ENCODE assay signal across 8 cellular contexts in the genomic region with DNA sequence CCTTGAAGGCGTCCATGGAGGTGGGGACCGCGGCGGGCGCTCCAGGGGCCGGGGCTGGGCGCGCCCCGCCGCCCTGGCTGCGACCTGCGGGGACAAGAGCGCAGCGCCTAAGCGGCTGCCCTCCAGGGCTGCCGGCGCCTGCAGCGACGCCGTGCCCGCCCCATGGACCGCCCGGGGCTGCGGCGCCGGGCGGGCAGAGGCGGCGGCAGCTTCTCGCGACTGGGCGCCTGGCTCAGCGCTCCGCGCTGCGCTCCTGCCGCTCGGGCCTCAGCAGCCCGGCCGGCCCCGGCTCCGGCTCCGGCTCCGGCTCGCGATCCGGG. TPM values are rescaled to one million over a fixed set of nuclear protein-coding genes. Genes with fewer than 3 reads are reported as not detected.
A peak's percentile ranks its signal among the peaks of the same experiment; 100 is the strongest.
DNase-seq lines count a peak whose midpoint lies in the region; ATAC-seq and TF ChIP-seq lines count a peak whose summit lies in the region.

No MANE protein-coding gene starts in this region.

- peak; percentile 37 for DNase-seq in GM12865 (ENCODE audit: low read depth)
- no peak for DNase-seq in PC-3
- DNase-seq in fibroblast of villous mesenchyme (ENCODE audit: low read depth) = no peak
- DNase-seq in NCI-H1436 treated with DMSO at 0.1 percent for 48 hours (lab: John Stamatoyannopoulos, UW) = no peak
- DNase-seq in activated CD4-positive, alpha-beta T cell treated with anti-CD3 and anti-CD28 coated beads, Interleukin-2, amount 50 U/mL, for 1 hour = no peak

- peak overlapping the region; percentile 50; the same call in 1 of the 2 replicates for H3K4me3 ChIP-seq in GM12865 (ENCODE audit: low read depth, low read length)
- H3K4me3 ChIP-seq in PC-3 (ENCODE audit: low read length) = peak overlapping the region; percentile 99
- H3K4me3 ChIP-seq in fibroblast of villous mesenchyme (ENCODE audit: low read depth, low read length) = peak overlapping the region; percentile 88
- peak overlapping the region; percentile 67 for H3K4me3 ChIP-seq in skeletal muscle satellite cell (ENCODE audit: low read length)

- peak; percentile 30 for ATAC-seq in PC-3
- ATAC-seq in HG02610 (IDR thresholded peaks at IDR 0.05; ENCODE audit: unreplicated experiment) = no peak
- no peak for ATAC-seq in HG02973 (IDR thresholded peaks at IDR 0.05; ENCODE audit: unreplicated experiment)

- peak overlapping the region; percentile 78 for H2AFZ ChIP-seq in PC-3 (ENCODE audit: low read length)

- TF ChIP-seq CTCF in GM12865 (IDR thresholded peaks at IDR 0.05; ENCODE audit: insufficient read depth, low read depth, low read length, missing control alignments) (no peak), PC-3 (conservative IDR thresholded peaks at IDR 0.05; ENCODE audit: low read depth, low read length) (no peak), fibroblast of villous mesenchyme (IDR thresholded peaks at IDR 0.05; ENCODE audit: insufficient read depth, low read depth, low read length) (no peak)

- peaks cover 13% of the 10 kb centered on the region for H3K4me1 ChIP-seq in PC-3 (ENCODE audit: insufficient read depth, low read length)
- peaks cover 2% of the 10 kb centered on the region for H3K4me1 ChIP-seq in skeletal muscle satellite cell (ENCODE audit: control insufficient read depth, insufficient read depth, low read length)

- H3K9me3 ChIP-seq in PC-3 (ENCODE audit: low read length) (no peaks in the 10 kb centered on the region), skeletal muscle satellite cell (replicated peaks; ENCODE audit: low read length) (peaks cover 2% of the 10 kb centered on the region)

- H3K36me3 ChIP-seq in PC-3 (ENCODE audit: low read depth, low read length) (no peaks in the 10 kb centered on the region), skeletal muscle satellite cell (ENCODE audit: insufficient read depth, low read length) (no peaks in the 10 kb centered on the region)

- no TSS peak for BruUV-seq in PC-3 (replicated peaks; lab: Mats Ljungman, UMichigan)

- H3K27me3 ChIP-seq in PC-3 (ENCODE audit: low read length) (no peaks in the 10 kb centered on the region), skeletal muscle satellite cell (ENCODE audit: control insufficient read depth, insufficient read depth, low read length) (peaks cover 71% of the 10 kb centered on the region)

- POLR2A ChIA-PET in PC-3 (lab: Charles Lee; ENCODE audit: unreplicated experiment) = no interaction called here

- H3K27ac ChIP-seq in PC-3 (ENCODE audit: low read length) = peak overlapping the region; percentile 30

- CTCF ChIA-PET in PC-3 (lab: Charles Lee) = no interaction called here

- H4K20me1 ChIP-seq in PC-3 (ENCODE audit: low read length) = no peaks in the 10 kb centered on the region

- peaks cover 46% of the 10 kb centered on the region for H3K79me2 ChIP-seq in PC-3 (ENCODE audit: low read length)

- peak overlapping the region; percentile 87 for H3K4me2 ChIP-seq in PC-3 (ENCODE audit: low read length)
- H3K4me2 ChIP-seq in skeletal muscle satellite cell (ENCODE audit: low read length) = peak overlapping the region; percentile 93

- H3K9ac ChIP-seq in PC-3 (ENCODE audit: low read length) = peak overlapping the region; percentile 83
- H3K9ac ChIP-seq in skeletal muscle satellite cell (ENCODE audit: low read depth, low read length) = peak overlapping the region; percentile 57

- no peaks in the 10 kb centered on the region for H3F3A ChIP-seq in PC-3 (ENCODE audit: low read length, unreplicated experiment)

- intact Hi-C loops in PC-3 (cut with micrococcal nuclease) = loop anchor here (5.0 kb wide), 3 partner anchors 48 to 298 kb away; no protein-coding TSS in a partner anchor

- no peaks in the 10 kb centered on the region for H3K9me2 ChIP-seq in PC-3 (replicated peaks; ENCODE audit: low read length)

RNA-seq across cellular contexts. Expression of a gene that starts 0.2 kb away (rescaled TPM):
- total RNA-seq in PC-3 (2014; rRNA removed) (40.8 and 69.0 TPM in 2 replicates), fibroblast of villous mesenchyme (19.9 and 66.7 TPM in 2 replicates)
- total RNA-seq in skeletal muscle satellite cell (2012; rRNA removed) = 0.66 and 1.0 TPM in 2 replicates
